In the genomic region with DNA sequence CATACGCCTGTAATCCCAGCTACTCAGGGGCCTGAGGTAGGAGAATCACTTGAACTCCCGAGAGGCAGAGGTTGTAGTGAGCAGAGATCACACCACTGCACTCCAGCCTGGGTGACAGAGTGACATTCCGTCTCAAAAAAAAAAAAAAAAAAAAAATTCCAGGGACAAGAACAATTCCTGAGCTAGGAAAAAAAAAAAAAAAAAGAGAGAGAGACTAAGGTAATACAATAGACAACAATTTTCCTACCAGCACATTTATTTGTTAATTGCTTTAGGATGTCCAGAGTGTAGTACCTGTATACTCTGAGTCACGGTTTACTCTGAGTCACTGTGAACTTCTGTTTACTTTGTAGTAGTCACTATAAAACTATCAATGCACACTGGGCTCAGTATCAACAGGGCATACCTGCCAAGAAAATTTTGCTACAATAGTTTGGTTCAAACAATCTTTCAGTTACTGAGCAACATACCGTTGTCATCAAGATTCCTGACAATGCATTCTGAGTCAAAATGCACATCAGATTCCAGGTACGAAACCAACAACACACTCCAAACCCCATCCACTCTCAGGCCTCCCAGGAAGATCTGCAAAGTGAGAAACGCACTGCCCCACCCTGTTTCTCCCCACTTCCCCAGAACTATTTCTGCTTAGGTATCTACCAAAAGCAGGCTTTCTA, we compare ENCODE assay signal across 9 cellular contexts. TPM values are rescaled to one million over a fixed set of nuclear protein-coding genes. Genes with fewer than 3 reads are reported as not detected.
DNase-seq lines count a peak whose midpoint lies in the region; FAIRE-seq and TF ChIP-seq lines count a peak whose summit lies in the region.
"Had no signal": no experiment of that assay in that cellular context is flagged by ENCODE, and none has a peak within 500 bp of the region (broad histone marks: within the 10 kb centered on the region; RNA-seq: fewer than 3 reads in every experiment).

No MANE protein-coding gene starts in this region.

- DNase-seq in DMS53 (lab: John Stamatoyannopoulos, UW), result peak; percentile 94
- DNase-seq in LHCN-M2 (ENCODE audit: low read depth), result peak; percentile 56
- DNase-seq in bronchial epithelial cell (ENCODE audit: low read depth), result peak; percentile 100
- no peak for DNase-seq in mesothelial cell of epicardium (ENCODE audit: low spot score in 2 of 2, unreplicated experiment in 2 of 2)
- DNase-seq in NCI-H187 treated with DMSO at 0.1 percent for 48 hours (lab: John Stamatoyannopoulos, UW), result no peak
- DNase-seq in stimulated activated CD8-positive, alpha-beta memory T cell treated with anti-CD3 and anti-CD28 coated beads, Interleukin-4, amount 100 ng/mL, for 48 hours, result no peak
- no peak for DNase-seq in GM13977 (ENCODE audit: low spot score)
- DNase-seq in GOT3 (lab: John Stamatoyannopoulos, UW), result no peak
- DNase-seq: occipital lobe had no signal

- in situ Hi-C loops in GM13977 (cut with MboI; ENCODE audit: low pct_unique_long_range_greater_than_20kb, low sequenced_read_pairs, unreplicated experiment), result no loop called here

- FAIRE-seq in bronchial epithelial cell (lab: Jason Lieb, UNC), result no peak

- peaks cover 28% of the 10 kb centered on the region for H3K4me1 Mint-ChIP-seq in mesothelial cell of epicardium

- peak overlapping the region; percentile 79 for H3K27ac Mint-ChIP-seq in mesothelial cell of epicardium

- no peak overlapping the region for H3K4me3 Mint-ChIP-seq in mesothelial cell of epicardium

- H3K36me3 ChIP-seq in bronchial epithelial cell (ENCODE audit: control insufficient read depth, insufficient read depth, low read length), result no peaks in the 10 kb centered on the region

- H3K4me3 ChIP-seq in bronchial epithelial cell (ENCODE audit: low read depth, low read length), result no peak overlapping the region

- TF ChIP-seq CTCF in bronchial epithelial cell (IDR thresholded peaks at IDR 0.05; ENCODE audit: insufficient read depth, low read length, severe bottlenecking) (no peak), mesothelial cell of epicardium (IDR thresholded peaks at IDR 0.05; ENCODE audit: unreplicated experiment) (no peak), GM13977 (IDR thresholded peaks at IDR 0.05; ENCODE audit: extremely low read depth, insufficient read depth, missing control alignments) (no peak)

- H3K27me3 ChIP-seq in bronchial epithelial cell (ENCODE audit: control insufficient read depth, insufficient read depth, low read length), result no peaks in the 10 kb centered on the region

- H3K27me3 Mint-ChIP-seq in mesothelial cell of epicardium (ENCODE audit: low read depth), result no peaks in the 10 kb centered on the region

- H3K9me3 Mint-ChIP-seq in mesothelial cell of epicardium, result peaks cover 10% of the 10 kb centered on the region

- peaks cover 13% of the 10 kb centered on the region for H3K36me3 Mint-ChIP-seq in mesothelial cell of epicardium

RNA-seq across cellular contexts. Expression of gene IGF2BP2, which starts 28.3 kb away (rescaled TPM):
- total RNA-seq in LHCN-M2 (2014; rRNA removed) (58.9 and 104 TPM in 2 replicates), bronchial epithelial cell (32.6 and 37.1 TPM in 2 replicates), mesothelial cell of epicardium (191 to 201 TPM (median 191 TPM) in 3 replicates)
- 33.6 TPM for polyA plus RNA-seq in LHCN-M2 (2012)

Comparison
In these comparisons a context has a peak if more than half of its experiments do, and no peak if none do; other contexts are left out.
1. DNase-seq: peak in DMS53 (single experiment), LHCN-M2 (single experiment) and bronchial epithelial cell (single experiment); none in mesothelial cell of epicardium (0 of 2), NCI-H187 treated with DMSO at 0.1 percent for 48 hours (single experiment), stimulated activated CD8-positive, alpha-beta memory T cell treated with anti-CD3 and anti-CD28 coated beads, Interleukin-4, amount 100 ng/mL, for 48 hours (single experiment), GM13977 (single experiment) and GOT3 (single experiment).